In the genomic region with DNA sequence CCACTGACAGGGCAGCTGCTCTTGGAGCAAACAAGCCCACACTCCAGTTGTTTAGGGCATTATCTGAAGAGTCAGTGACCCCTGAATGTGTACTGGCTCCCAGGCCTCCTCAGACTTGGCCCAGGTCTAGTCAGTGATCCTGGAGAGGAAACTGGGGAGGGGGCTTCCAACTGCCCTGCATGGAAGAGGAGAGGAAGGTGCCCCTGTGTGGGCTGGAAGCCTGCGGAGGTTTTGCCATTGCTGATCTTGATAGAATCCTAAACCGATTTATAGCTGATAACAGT, we compare ENCODE assay signal across 1 cellular context.
TF ChIP-seq lines count a peak whose summit lies in the region.

No MANE protein-coding gene starts in this region.

TF ChIP-seq in GM23338, 12 proteins besides CTCF, POLR2A, EP300 and RAD21 (continued from another document):
- TF ChIP-seq, protein P1, sequence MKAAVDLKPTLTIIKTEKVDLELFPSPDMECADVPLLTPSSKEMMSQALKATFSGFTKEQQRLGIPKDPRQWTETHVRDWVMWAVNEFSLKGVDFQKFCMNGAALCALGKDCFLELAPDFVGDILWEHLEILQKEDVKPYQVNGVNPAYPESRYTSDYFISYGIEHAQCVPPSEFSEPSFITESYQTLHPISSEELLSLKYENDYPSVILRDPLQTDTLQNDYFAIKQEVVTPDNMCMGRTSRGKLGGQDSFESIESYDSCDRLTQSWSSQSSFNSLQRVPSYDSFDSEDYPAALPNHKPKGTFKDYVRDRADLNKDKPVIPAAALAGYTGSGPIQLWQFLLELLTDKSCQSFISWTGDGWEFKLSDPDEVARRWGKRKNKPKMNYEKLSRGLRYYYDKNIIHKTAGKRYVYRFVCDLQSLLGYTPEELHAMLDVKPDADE (IDR thresholded peaks at IDR 0.05) = no peak
- no peak for TF ChIP-seq CREB1 (CRISPR knock-in tag; IDR thresholded peaks at IDR 0.05; ENCODE audit: low read depth)
- TF ChIP-seq NANOG (IDR thresholded peaks at IDR 0.05; ENCODE audit: borderline replicate concordance) = no peak
- TF ChIP-seq STAT1 (IDR thresholded peaks at IDR 0.05; ENCODE audit: unreplicated experiment) = no peak
- TF ChIP-seq EZH2 (IDR thresholded peaks at IDR 0.05; ENCODE audit: low read depth, unreplicated experiment) = no peak
- TF ChIP-seq, protein P2, sequence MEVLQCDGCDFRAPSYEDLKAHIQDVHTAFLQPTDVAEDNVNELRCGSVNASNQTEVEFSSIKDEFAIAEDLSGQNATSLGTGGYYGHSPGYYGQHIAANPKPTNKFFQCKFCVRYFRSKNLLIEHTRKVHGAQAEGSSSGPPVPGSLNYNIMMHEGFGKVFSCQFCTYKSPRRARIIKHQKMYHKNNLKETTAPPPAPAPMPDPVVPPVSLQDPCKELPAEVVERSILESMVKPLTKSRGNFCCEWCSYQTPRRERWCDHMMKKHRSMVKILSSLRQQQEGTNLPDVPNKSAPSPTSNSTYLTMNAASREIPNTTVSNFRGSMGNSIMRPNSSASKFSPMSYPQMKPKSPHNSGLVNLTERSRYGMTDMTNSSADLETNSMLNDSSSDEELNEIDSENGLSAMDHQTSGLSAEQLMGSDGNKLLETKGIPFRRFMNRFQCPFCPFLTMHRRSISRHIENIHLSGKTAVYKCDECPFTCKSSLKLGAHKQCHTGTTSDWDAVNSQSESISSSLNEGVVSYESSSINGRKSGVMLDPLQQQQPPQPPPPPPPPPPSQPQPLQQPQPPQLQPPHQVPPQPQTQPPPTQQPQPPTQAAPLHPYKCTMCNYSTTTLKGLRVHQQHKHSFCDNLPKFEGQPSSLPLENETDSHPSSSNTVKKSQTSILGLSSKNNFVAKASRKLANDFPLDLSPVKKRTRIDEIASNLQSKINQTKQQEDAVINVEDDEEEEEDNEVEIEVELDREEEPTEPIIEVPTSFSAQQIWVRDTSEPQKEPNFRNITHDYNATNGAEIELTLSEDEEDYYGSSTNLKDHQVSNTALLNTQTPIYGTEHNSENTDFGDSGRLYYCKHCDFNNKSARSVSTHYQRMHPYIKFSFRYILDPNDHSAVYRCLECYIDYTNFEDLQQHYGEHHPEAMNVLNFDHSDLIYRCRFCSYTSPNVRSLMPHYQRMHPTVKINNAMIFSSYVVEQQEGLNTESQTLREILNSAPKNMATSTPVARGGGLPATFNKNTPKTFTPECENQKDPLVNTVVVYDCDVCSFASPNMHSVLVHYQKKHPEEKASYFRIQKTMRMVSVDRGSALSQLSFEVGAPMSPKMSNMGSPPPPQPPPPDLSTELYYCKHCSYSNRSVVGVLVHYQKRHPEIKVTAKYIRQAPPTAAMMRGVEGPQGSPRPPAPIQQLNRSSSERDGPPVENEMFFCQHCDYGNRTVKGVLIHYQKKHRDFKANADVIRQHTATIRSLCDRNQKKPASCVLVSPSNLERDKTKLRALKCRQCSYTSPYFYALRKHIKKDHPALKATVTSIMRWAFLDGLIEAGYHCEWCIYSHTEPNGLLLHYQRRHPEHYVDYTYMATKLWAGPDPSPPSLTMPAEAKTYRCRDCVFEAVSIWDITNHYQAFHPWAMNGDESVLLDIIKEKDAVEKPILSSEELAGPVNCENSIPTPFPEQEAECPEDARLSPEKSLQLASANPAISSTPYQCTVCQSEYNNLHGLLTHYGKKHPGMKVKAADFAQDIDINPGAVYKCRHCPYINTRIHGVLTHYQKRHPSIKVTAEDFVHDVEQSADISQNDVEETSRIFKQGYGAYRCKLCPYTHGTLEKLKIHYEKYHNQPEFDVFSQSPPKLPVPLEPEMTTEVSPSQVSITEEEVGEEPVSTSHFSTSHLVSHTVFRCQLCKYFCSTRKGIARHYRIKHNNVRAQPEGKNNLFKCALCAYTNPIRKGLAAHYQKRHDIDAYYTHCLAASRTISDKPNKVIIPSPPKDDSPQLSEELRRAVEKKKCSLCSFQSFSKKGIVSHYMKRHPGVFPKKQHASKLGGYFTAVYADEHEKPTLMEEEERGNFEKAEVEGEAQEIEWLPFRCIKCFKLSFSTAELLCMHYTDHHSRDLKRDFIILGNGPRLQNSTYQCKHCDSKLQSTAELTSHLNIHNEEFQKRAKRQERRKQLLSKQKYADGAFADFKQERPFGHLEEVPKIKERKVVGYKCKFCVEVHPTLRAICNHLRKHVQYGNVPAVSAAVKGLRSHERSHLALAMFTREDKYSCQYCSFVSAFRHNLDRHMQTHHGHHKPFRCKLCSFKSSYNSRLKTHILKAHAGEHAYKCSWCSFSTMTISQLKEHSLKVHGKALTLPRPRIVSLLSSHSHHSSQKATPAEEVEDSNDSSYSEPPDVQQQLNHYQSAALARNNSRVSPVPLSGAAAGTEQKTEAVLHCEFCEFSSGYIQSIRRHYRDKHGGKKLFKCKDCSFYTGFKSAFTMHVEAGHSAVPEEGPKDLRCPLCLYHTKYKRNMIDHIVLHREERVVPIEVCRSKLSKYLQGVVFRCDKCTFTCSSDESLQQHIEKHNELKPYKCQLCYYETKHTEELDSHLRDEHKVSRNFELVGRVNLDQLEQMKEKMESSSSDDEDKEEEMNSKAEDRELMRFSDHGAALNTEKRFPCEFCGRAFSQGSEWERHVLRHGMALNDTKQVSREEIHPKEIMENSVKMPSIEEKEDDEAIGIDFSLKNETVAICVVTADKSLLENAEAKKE (CRISPR knock-in tag; IDR thresholded peaks at IDR 0.05) = no peak
- TF ChIP-seq ZNF114 (CRISPR knock-in tag; IDR thresholded peaks at IDR 0.05) = no peak
- TF ChIP-seq EZH2phosphoT487 (IDR thresholded peaks at IDR 0.05; ENCODE audit: unreplicated experiment) = no peak
- TF ChIP-seq POLR2AphosphoS5 (IDR thresholded peaks at IDR 0.05; ENCODE audit: low read depth) = no peak
TF ChIP-seq in GM23338: peak in this region for 0.
